Comparison of ENCODE assay signal across 18 cellular contexts in genomic region chr14:75591331-75591946, GRCh38.
"Had no signal": no experiment of that assay in that cellular context is flagged by ENCODE, and none has a peak within 500 bp of the region (broad histone marks: within the 10 kb centered on the region; RNA-seq: fewer than 3 reads in every experiment).

No MANE protein-coding gene starts in this region.

- H3K4me1 ChIP-seq: pancreas had no signal

- H3K36me3 ChIP-seq: neutrophil, pancreas had no signal

- H3K27me3 Mint-ChIP-seq: activated CD8-positive, alpha-beta T cell treated with anti-CD3 and anti-CD28 coated beads for 36 hours; natural killer cell treated with Interleukin-12 subunit alpha and Interleukin-12 subunit beta and Interleukin-15 and Interleukin-18, amount 100 ng/mL, for 72 hours; T-cell had no signal

- H3K9me3 Mint-ChIP-seq: activated CD8-positive, alpha-beta T cell treated with anti-CD3 and anti-CD28 coated beads for 36 hours; natural killer cell treated with Interleukin-12 subunit alpha and Interleukin-12 subunit beta and Interleukin-15 and Interleukin-18, amount 100 ng/mL, for 72 hours; T-cell had no signal

- H3K4me3 Mint-ChIP-seq: activated CD4-positive, alpha-beta T cell treated with anti-CD3 and anti-CD28 coated beads, Interleukin-2, amount 10 ng/mL, durations not matched to agents 24 days and 14 days; activated CD8-positive, alpha-beta T cell treated with anti-CD3 and anti-CD28 coated beads for 36 hours; activated naive CD8-positive, alpha-beta T cell treated with anti-CD3 and anti-CD28 coated beads, Interleukin-2, amount 10 ng/mL, durations not matched to agents 7 days and 5 days; mesothelial cell of epicardium; natural killer cell treated with Interleukin-12 subunit alpha and Interleukin-12 subunit beta and Interleukin-15 and Interleukin-18, amount 100 ng/mL, for 72 hours; T-cell had no signal

- H3K4me3 ChIP-seq: coronary artery, pancreas had no signal

- H3K9me3 ChIP-seq: neutrophil, pancreas had no signal

- H3K27me3 ChIP-seq: neutrophil, pancreas had no signal

- H3K36me3 Mint-ChIP-seq: activated naive CD8-positive, alpha-beta T cell treated with anti-CD3 and anti-CD28 coated beads, Interleukin-2, amount 10 ng/mL, durations not matched to agents 7 days and 5 days; natural killer cell treated with Interleukin-12 subunit alpha and Interleukin-12 subunit beta and Interleukin-15 and Interleukin-18, amount 100 ng/mL, for 72 hours; T-cell had no signal

- DNase-seq: activated CD4-positive, alpha-beta T cell treated with anti-CD3 and anti-CD28 coated beads, Interleukin-2, amount 10 ng/mL, durations not matched to agents 24 days and 14 days; activated CD4-positive, CD25-positive, alpha-beta regulatory T cell; activated CD8-positive, alpha-beta T cell treated with anti-CD3 and anti-CD28 coated beads for 36 hours; activated naive CD4-positive, alpha-beta T cell treated with Interleukin-2 at 50 U/mL for 16 hours; activated naive CD8-positive, alpha-beta T cell treated with anti-CD3 and anti-CD28 coated beads, Interleukin-2, amount 10 ng/mL, durations not matched to agents 7 days and 5 days; activated T-cell treated with anti-CD3 and anti-CD28 coated beads, Interleukin-2, amount 50 U/mL, for 1 hour; amygdala; caudate nucleus; left colon; pancreas; stimulated activated naive CD4-positive, alpha-beta T cell; T-cell had no signal

- ATAC-seq: activated CD8-positive, alpha-beta T cell treated with anti-CD3 and anti-CD28 coated beads for 36 hours; esophagus mucosa; left colon; pancreas; T-cell had no signal

- H3K4me1 Mint-ChIP-seq: activated CD4-positive, alpha-beta T cell treated with anti-CD3 and anti-CD28 coated beads, Interleukin-2, amount 10 ng/mL, durations not matched to agents 24 days and 14 days; activated naive CD8-positive, alpha-beta T cell treated with anti-CD3 and anti-CD28 coated beads, Interleukin-2, amount 10 ng/mL, durations not matched to agents 7 days and 5 days; mesothelial cell of epicardium; T-cell had no signal

- H3K27ac Mint-ChIP-seq: activated CD4-positive, alpha-beta T cell treated with anti-CD3 and anti-CD28 coated beads, Interleukin-2, amount 10 ng/mL, durations not matched to agents 24 days and 14 days; activated CD8-positive, alpha-beta T cell treated with anti-CD3 and anti-CD28 coated beads for 36 hours; activated naive CD8-positive, alpha-beta T cell treated with anti-CD3 and anti-CD28 coated beads, Interleukin-2, amount 10 ng/mL, durations not matched to agents 7 days and 5 days; activated T-helper 2 cell treated with anti-CD3 and anti-CD28 coated beads, Interferon-gamma antibody, Interleukin-2, Interleukin-4, amounts not matched to agents 10 μg/mL and 5 μg/mL and 100 μg/mL, durations not matched to agents 14 hours and 24 hours and 36 hours; mesothelial cell of epicardium; natural killer cell treated with Interleukin-12 subunit alpha and Interleukin-12 subunit beta and Interleukin-15 and Interleukin-18, amount 100 ng/mL, for 72 hours; T-cell had no signal

- H3K27ac ChIP-seq: coronary artery, neutrophil, pancreas had no signal
